7 cellular contexts compared by ENCODE assay signal in the genomic region with DNA sequence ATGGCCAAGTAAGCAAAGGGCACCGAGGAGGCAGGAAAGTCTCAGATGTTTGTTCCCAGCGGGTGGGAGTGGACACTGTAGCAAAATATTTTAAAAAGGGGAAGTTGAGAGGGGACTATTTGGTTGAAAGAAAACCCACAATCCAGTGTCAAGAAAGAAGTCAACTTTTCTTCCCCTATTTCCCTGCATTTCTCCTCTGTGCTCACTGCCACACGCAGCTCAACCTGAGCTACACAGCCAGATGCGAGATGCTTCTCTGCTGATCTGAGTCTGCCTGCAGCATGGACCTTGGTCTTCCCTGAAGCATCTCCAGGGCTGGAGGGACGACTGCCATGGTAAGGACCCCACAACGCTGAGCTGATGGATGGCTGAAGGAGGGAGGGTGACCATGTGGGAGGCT. TPM values are rescaled to one million over a fixed set of nuclear protein-coding genes. Genes with fewer than 3 reads are reported as not detected.
"Had no signal": no experiment of that assay in that cellular context is flagged by ENCODE, and none has a peak within 500 bp of the region (broad histone marks: within the 10 kb centered on the region; RNA-seq: fewer than 3 reads in every experiment).

Gene LILRA1, plus strand, starts transcription at position 186 of the 400 bp plus-strand sequence. CDS start 613 bp downstream, outside the sequence.

RNA-seq across cellular contexts. Expression of gene LILRA1, which starts in this region (rescaled TPM):
- total RNA-seq: activated CD8-positive, alpha-beta memory T cell treated with anti-CD3 and anti-CD28 coated beads for 36 hours; activated naive CD8-positive, alpha-beta T cell treated with anti-CD3 and anti-CD28 coated beads for 36 hours; activated T-helper 1 cell treated with anti-CD3 and anti-CD28 coated beads, Interleukin-12 subunit alpha, Interleukin-12 subunit beta, Interleukin-2, Interleukin-4 antibody, amounts not matched to agents 30 ng/mL and 10 ng/mL and 1 ng/mL, durations not matched to agents 14 hours and 24 hours and 36 hours; endothelial cell of umbilical vein; fibroblast of villous mesenchyme; kidney epithelial cell; skeletal muscle tissue had no signal
- polyA plus RNA-seq: endothelial cell of umbilical vein had no signal
